Comparison of ENCODE assay signal across 17 cellular contexts in the genomic region with DNA sequence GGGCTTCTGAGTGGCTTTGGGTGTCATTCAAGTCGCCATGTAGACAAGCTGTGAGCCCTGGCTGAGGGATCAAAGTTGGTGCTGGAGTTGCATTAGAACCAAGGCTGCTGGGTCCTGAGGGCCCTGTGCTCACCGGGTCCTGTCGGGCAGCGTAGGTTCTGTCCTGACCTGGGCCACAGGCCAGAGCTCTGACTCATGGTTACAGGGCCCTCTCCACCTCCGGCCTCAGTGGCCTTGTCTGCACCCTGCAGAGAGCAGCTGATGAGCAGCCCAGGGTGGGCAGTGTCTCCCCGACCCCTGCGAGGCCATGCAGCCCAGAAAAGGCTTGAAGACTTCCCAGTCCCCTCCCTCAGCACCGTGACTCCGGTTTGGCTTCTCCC. TPM values are rescaled to one million over a fixed set of nuclear protein-coding genes. Genes with fewer than 3 reads are reported as not detected.
"Had no signal": no experiment of that assay in that cellular context is flagged by ENCODE, and none has a peak within 500 bp of the region (broad histone marks: within the 10 kb centered on the region; RNA-seq: fewer than 3 reads in every experiment).

No MANE protein-coding gene starts in this region.

- H3K27me3 ChIP-seq: neutrophil, ovary had no signal

- H3K9me3 Mint-ChIP-seq: dendritic cell treated with granulocyte-macrophage colony-stimulating factor and Interleukin-4, amounts not matched to agents 40 ng/mL and 50 ng/mL, for 4 days; effector memory CD8-positive, alpha-beta T cell; naive thymus-derived CD4-positive, alpha-beta T cell had no signal

- H3K9me3 ChIP-seq: esophagus muscularis mucosa, gastrocnemius medialis, heart right ventricle, neutrophil, ovary had no signal

- H3K4me1 ChIP-seq: gastrocnemius medialis, heart right ventricle had no signal

- H3K4me3 ChIP-seq: esophagus muscularis mucosa, gastrocnemius medialis, heart right ventricle, ovary, smooth muscle cell had no signal

- H3K27ac Mint-ChIP-seq: dendritic cell treated with granulocyte-macrophage colony-stimulating factor and Interleukin-4, amounts not matched to agents 40 ng/mL and 50 ng/mL, for 4 days; effector memory CD8-positive, alpha-beta T cell; naive thymus-derived CD4-positive, alpha-beta T cell; nephron progenitor cell had no signal

- H3K36me3 ChIP-seq: esophagus muscularis mucosa, gastrocnemius medialis, heart right ventricle, neutrophil, ovary had no signal

- H3K27ac ChIP-seq: epithelial cell of prostate, esophagus muscularis mucosa, gastrocnemius medialis, heart right ventricle, neutrophil, ovary had no signal

- H3K36me3 Mint-ChIP-seq: naive thymus-derived CD4-positive, alpha-beta T cell had no signal

- H3K4me2 ChIP-seq: smooth muscle cell had no signal

- H3K4me3 Mint-ChIP-seq: dendritic cell treated with granulocyte-macrophage colony-stimulating factor and Interleukin-4, amounts not matched to agents 40 ng/mL and 50 ng/mL, for 4 days; effector memory CD8-positive, alpha-beta T cell; naive thymus-derived CD4-positive, alpha-beta T cell; nephron progenitor cell had no signal

RNA-seq across cellular contexts. Expression of a gene that starts 22.5 kb away (rescaled TPM):
- total RNA-seq: fibroblast of villous mesenchyme; gastrocnemius medialis; heart right ventricle; left lobe of liver; mammary epithelial cell; mesenteric fat pad; mononuclear cell; naive thymus-derived CD4-positive, alpha-beta T cell; right cardiac atrium had no signal
- polyA plus RNA-seq: heart right ventricle; mammary epithelial cell; naive thymus-derived CD4-positive, alpha-beta T cell had no signal

RNA-seq across cellular contexts. Expression of a gene that starts 45.2 kb away (rescaled TPM):
- total RNA-seq: mononuclear cell; naive thymus-derived CD4-positive, alpha-beta T cell had no signal
- polyA plus RNA-seq: naive thymus-derived CD4-positive, alpha-beta T cell had no signal
